8 cellular contexts compared by ENCODE assay signal in the genomic region with DNA sequence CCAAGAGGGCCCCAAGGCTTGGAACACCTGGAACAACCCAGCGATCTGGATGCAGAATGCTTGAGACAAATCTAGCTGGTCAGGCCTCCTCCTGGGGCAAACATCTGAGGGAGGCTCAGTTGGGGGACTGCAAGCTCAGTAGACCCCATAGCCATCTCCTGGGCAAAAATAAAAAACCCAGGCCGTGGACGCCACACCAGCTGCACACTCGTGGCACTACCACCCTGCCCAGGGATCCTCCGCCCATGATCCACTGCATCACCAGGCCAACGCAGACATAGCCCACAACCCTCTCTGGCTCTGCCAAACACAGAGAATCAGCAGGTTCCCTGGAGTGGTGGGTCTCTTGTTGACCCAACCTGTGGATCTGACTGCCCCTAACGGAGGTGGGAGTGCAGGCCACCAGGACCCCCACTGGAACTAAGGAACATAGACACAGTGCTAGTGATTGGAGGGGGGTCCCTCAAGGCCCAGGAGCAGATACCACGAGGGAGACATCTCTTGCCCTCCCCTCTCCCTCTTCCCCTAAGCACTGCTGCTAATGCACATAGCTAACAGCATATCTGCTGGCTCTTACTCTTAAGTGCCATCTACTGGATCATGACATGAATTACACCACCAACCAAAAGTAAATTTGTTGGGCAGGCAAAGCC.
DNase-seq lines count a peak whose midpoint lies in the region; ATAC-seq and TF ChIP-seq lines count a peak whose summit lies in the region.

No MANE protein-coding gene starts in this region.

- in situ Hi-C loops in transverse colon (cut with MboI; ENCODE audit: low pct_ligation_motif_present in 1 of 4, low pct_unique_long_range_greater_than_20kb in 1 of 4, low sequenced_read_pairs in 3 of 4), result loop anchor here in 2 of 4 donors (10.0 kb wide), 1 partner anchor 115 kb away; no protein-coding TSS in a partner anchor

- DNase-seq in NCI-H510A treated with DMSO at 0.1 percent for 48 hours (lab: John Stamatoyannopoulos, UW), result peak; percentile 42
- no peak for DNase-seq in NCI-H510A (lab: John Stamatoyannopoulos, UW)
- DNase-seq in HK-2 (ENCODE audit: unreplicated experiment), result peak; percentile 13
- DNase-seq in NCI-H82 treated with DMSO at 0.1 percent for 48 hours (lab: John Stamatoyannopoulos, UW; ENCODE audit: unreplicated experiment), result peak; percentile 4
- peak; percentile 68 to 72 for DNase-seq in cardiac fibroblast (ENCODE audit: low read depth in 2 of 2)
- peak; percentile 45 for DNase-seq in kidney glomerular epithelial cell (lab: John Stamatoyannopoulos, UW)
- DNase-seq in transverse colon, result no peak

- TF ChIP-seq EP300 in transverse colon (IDR thresholded peaks at IDR 0.05; ENCODE audit: low read depth), result no peak

- H3K9me3 ChIP-seq in transverse colon, result no peaks in the 10 kb centered on the region

- H3K4me1 ChIP-seq in transverse colon, result no peaks in the 10 kb centered on the region

- TF ChIP-seq POLR2A in transverse colon (IDR thresholded peaks at IDR 0.05), result no peak

- H3K27me3 ChIP-seq in transverse colon, result no peaks in the 10 kb centered on the region

- intact Hi-C loops in transverse colon (cut with DNase I; ENCODE audit: low total_unique reads), result no loop called here

- ATAC-seq in GM18520 (IDR thresholded peaks at IDR 0.05; ENCODE audit: unreplicated experiment), result no peak

- no peaks in the 10 kb centered on the region for H3K36me3 ChIP-seq in transverse colon

- H3K4me3 ChIP-seq in cardiac fibroblast (replicated peaks in 1 of 2; ENCODE audit: low read depth in 2 of 2, low read length in 2 of 2), result no peak overlapping the region
- H3K4me3 ChIP-seq in transverse colon, result no peak overlapping the region

- H3K27ac ChIP-seq in transverse colon, result no peak overlapping the region

- WGBS in transverse colon (ENCODE audit: low coverage in 1 of 2), 2 donors, result 74% methylated on average over 7 of the region's 8 CpGs; no CpG with 5 or more reads in 1 of the 2 donors

- peak; percentile 77 for TF ChIP-seq CTCF in cardiac fibroblast (IDR thresholded peaks at IDR 0.05; ENCODE audit: low read depth, low read length)
- TF ChIP-seq CTCF in transverse colon (IDR thresholded peaks at IDR 0.05), result peak; percentile 53 to 66 (median 62)

Comparison
In these comparisons a context has a peak if more than half of its experiments do, and no peak if none do; other contexts are left out.
1. DNase-seq: peak in NCI-H510A treated with DMSO at 0.1 percent for 48 hours (single experiment), HK-2 (single experiment), NCI-H82 treated with DMSO at 0.1 percent for 48 hours (single experiment), cardiac fibroblast (2 of 2) and kidney glomerular epithelial cell (single experiment); none in NCI-H510A (single experiment) and transverse colon (single experiment).